ENCODE assay signal across 29 cellular contexts in genomic region chr12:62014330-62014729, GRCh38.
DNase-seq lines count a peak whose midpoint lies in the region; ATAC-seq, FAIRE-seq and TF ChIP-seq lines count a peak whose summit lies in the region.
"Had no signal": no experiment of that assay in that cellular context is flagged by ENCODE, and none has a peak within 500 bp of the region (broad histone marks: within the 10 kb centered on the region; RNA-seq: fewer than 3 reads in every experiment).

No MANE protein-coding gene starts in this region.

- TF ChIP-seq EP300 in HepG2 (IDR thresholded peaks at IDR 0.05; ENCODE audit: low read depth in 2 of 2, low read length in 2 of 2): no peak
- TF ChIP-seq EP300 in HepG2 (CRISPR knock-in tag; IDR thresholded peaks at IDR 0.05; ENCODE audit: borderline replicate concordance): no peak

- no peak overlapping the region for H3T11ph ChIP-seq in H9 (ENCODE audit: low read length)

- no peaks in the 10 kb centered on the region for H4K20me1 ChIP-seq in HepG2 (ENCODE audit: insufficient read depth, low read length)
- no peaks in the 10 kb centered on the region for H4K20me1 ChIP-seq in H9 (ENCODE audit: control insufficient read depth, insufficient read depth, insufficient read length)
- H4K20me1 ChIP-seq: BLaER1 had no signal

- ATAC-seq in HepG2 (no peak), right lobe of liver (no peak), WTC11 (peak; percentile 47; the same call in 1 of the 2 replicates), omental fat pad (ENCODE audit: low FRiP score) (no peak), HG03354 (IDR thresholded peaks at IDR 0.05; ENCODE audit: poor library complexity, severe bottlenecking, unreplicated experiment) (no peak), HG02981 (IDR thresholded peaks at IDR 0.05; ENCODE audit: unreplicated experiment) (no peak)
- ATAC-seq: GM12878 had no signal

- peaks cover 8 to 13% of the 10 kb centered on the region in 2 experiments; a peak in 4 of 5 replicates for H3K9me3 Mint-ChIP-seq in H9
- 0 out of 2 replicates have a peak, but pooled peaks cover 6% of the 10 kb centered on the region for H3K9me3 Mint-ChIP-seq in WTC11
- peaks cover 11% of the 10 kb centered on the region for H3K9me3 Mint-ChIP-seq in endodermal cell
- H3K9me3 Mint-ChIP-seq: CD4-positive, CD25-positive, alpha-beta regulatory T cell had no signal

- no peak overlapping the region for H3K27ac ChIP-seq in HepG2 (ENCODE audit: extremely low read length, insufficient read depth, low read length)
- H3K27ac ChIP-seq in right lobe of liver: no peak overlapping the region
- no peak overlapping the region for H3K27ac ChIP-seq in H9 (ENCODE audit: insufficient read length, low read depth, low read length)
- no peak overlapping the region for H3K27ac ChIP-seq in endodermal cell (ENCODE audit: low read depth, low read length)
- H3K27ac ChIP-seq: BLaER1 had no signal

- H2AK5ac ChIP-seq in H9 (ENCODE audit: insufficient read length, low read length): no peak overlapping the region

- H2BK15ac ChIP-seq in H9 (ENCODE audit: low read depth, low read length): no peak overlapping the region

- H3K4me2 ChIP-seq in HepG2 (ENCODE audit: low read depth, low read length) (no peak overlapping the region), H9 (ENCODE audit: insufficient read depth, insufficient read length, low read length) (no peak overlapping the region)
- H3K4me2 ChIP-seq: BLaER1 had no signal

- H3K4me1 Mint-ChIP-seq in H9 (no peaks in the 10 kb centered on the region), WTC11 (no peaks in the 10 kb centered on the region), endodermal cell (no peaks in the 10 kb centered on the region)
- H3K4me1 Mint-ChIP-seq: CD14-positive monocyte; CD4-positive, alpha-beta memory T cell; CD4-positive, CD25-positive, alpha-beta regulatory T cell; CD8-positive, alpha-beta memory T cell had no signal

- H3K4me3 ChIP-seq in HepG2 (replicated peaks in 1 of 3; ENCODE audit: insufficient read depth in 1 of 3, low read depth in 2 of 3, low read length in 3 of 3) (no peak overlapping the region), right lobe of liver (no peak overlapping the region), endodermal cell (ENCODE audit: low read length) (no peak overlapping the region)
- H3K4me3 ChIP-seq: BLaER1, GM12878 had no signal

- no peak overlapping the region for H4K5ac ChIP-seq in H9 (ENCODE audit: insufficient read length, low read depth, low read length)

- H2BK5ac ChIP-seq in H9 (ENCODE audit: insufficient read length, low read length): no peak overlapping the region

- intact Hi-C loops in HepG2 (cut with micrococcal nuclease; ENCODE audit: unreplicated experiment) (no loop called here), right lobe of liver (cut with DNase I) (no loop called here)

- no peak for TF ChIP-seq RAD21 in HepG2 (CRISPR knock-in tag; IDR thresholded peaks at IDR 0.05)

- H3K18ac ChIP-seq in H9 (ENCODE audit: insufficient read length, low read depth, low read length): no peak overlapping the region

- FAIRE-seq in HepG2 (lab: Jason Lieb, UNC): no peak
- FAIRE-seq: A204.1, GM12878, GM12892, GM18507 had no signal

- H3K4me1 ChIP-seq in HepG2 (ENCODE audit: insufficient read depth, low read length) (no peaks in the 10 kb centered on the region), right lobe of liver (no peaks in the 10 kb centered on the region), H9 (ENCODE audit: insufficient read depth, low read length) (no peaks in the 10 kb centered on the region), endodermal cell (ENCODE audit: control insufficient read depth, insufficient read depth, low read length) (no peaks in the 10 kb centered on the region)
- H3K4me1 ChIP-seq: BE2C, BLaER1 had no signal

- H2AFZ ChIP-seq in HepG2 (ENCODE audit: low read length): no peak overlapping the region
- H2AFZ ChIP-seq in H9 (ENCODE audit: low read length): no peak overlapping the region

- BruUV-seq in HepG2 (replicated peaks; lab: Mats Ljungman, UMichigan): no TSS peak

- H3K9ac ChIP-seq in HepG2 (ENCODE audit: insufficient read depth, low read depth, low read length) (no peak overlapping the region), H9 (ENCODE audit: extremely low read depth, insufficient read length, low read length) (no peak overlapping the region), endodermal cell (ENCODE audit: extremely low read depth, low read length, poor library complexity, severe bottlenecking) (no peak overlapping the region)
- H3K9ac ChIP-seq: BLaER1 had no signal

- H3K79me1 ChIP-seq in H9 (ENCODE audit: insufficient read depth, low read depth, low read length, poor library complexity, severe bottlenecking): no peaks in the 10 kb centered on the region

- WGBS in HepG2 (ENCODE audit: low lambda C conversion rate): 37% methylated on average over 8 of the region's 8 CpGs
- 89% methylated on average over 8 of the region's 8 CpGs for WGBS in right lobe of liver (ENCODE audit: insufficient coverage, low coverage, low lambda C conversion rate, missing lambda C conversion rate)
- WGBS in H9 (ENCODE audit: extremely low coverage, insufficient read length, low lambda C conversion rate): no CpG with 5 or more reads among the region's 8 CpGs
- 91 to 94% methylated on average over 6 to 8 of the region's 8 CpGs for WGBS in endodermal cell (ENCODE audit: insufficient coverage in 1 of 2, insufficient read length in 1 of 2), 2 experiments

- H4K8ac ChIP-seq in H9 (replicated peaks; ENCODE audit: insufficient read length, low read depth, low read length): no peak overlapping the region

- no peak overlapping the region for H2BK20ac ChIP-seq in H9 (ENCODE audit: low read depth, low read length, poor library complexity, severe bottlenecking)

- peaks cover 0 to 3% (median 1%) of the 10 kb centered on the region in 3 experiments; a peak in 3 of 7 replicates for H3K36me3 Mint-ChIP-seq in H9 (ENCODE audit: insufficient read depth in 1 of 3, low read depth in 3 of 3)
- H3K36me3 Mint-ChIP-seq in WTC11: no peaks in the 10 kb centered on the region
- no peaks in the 10 kb centered on the region for H3K36me3 Mint-ChIP-seq in endodermal cell (ENCODE audit: low read depth)
- H3K36me3 Mint-ChIP-seq: CD14-positive monocyte; CD4-positive, CD25-positive, alpha-beta regulatory T cell; CD8-positive, alpha-beta memory T cell had no signal

- POLR2A ChIA-PET in HepG2 (lab: Yijun Ruan, JAX): no interaction called here
- POLR2A ChIA-PET in WTC11 (lab: Charles Lee): no interaction called here

- H2BK120ac ChIP-seq in H9 (ENCODE audit: low read depth, low read length, poor library complexity, severe bottlenecking): no peak overlapping the region

- H4K91ac ChIP-seq in H9 (ENCODE audit: insufficient read length, low read depth, low read length): no peak overlapping the region

- DNase-seq in HepG2 (ENCODE audit: low spot score) (no peak), right lobe of liver (no peak), H9 (no peak), WTC11 (ENCODE audit: low spot score) (no peak), endodermal cell (no peak), omental fat pad (ENCODE audit: low spot score) (no peak)
- DNase-seq: 8988T; ACHN; BE2C; C1 segment of cervical spinal cord; CD4-positive, alpha-beta memory T cell; CD4-positive, CD25-positive, alpha-beta regulatory T cell; CD8-positive, alpha-beta memory T cell; COR-L47; DMS 273 treated with DMSO at 0.1 percent for 48 hours; DMS153; DMS53; DMS79; DND-41; EL; GDM1 had no signal

- H2BK12ac ChIP-seq in H9 (ENCODE audit: insufficient read length, low read depth, low read length): no peak overlapping the region

- H3K27ac Mint-ChIP-seq in H9 (no peak overlapping the region), WTC11 (no peak overlapping the region), endodermal cell (no peak overlapping the region)
- H3K27ac Mint-ChIP-seq: CD14-positive monocyte; CD4-positive, alpha-beta memory T cell; CD4-positive, CD25-positive, alpha-beta regulatory T cell; CD8-positive, alpha-beta memory T cell had no signal

- H3K36me3 ChIP-seq in HepG2 (replicated peaks in 1 of 2; ENCODE audit: control insufficient read depth in 1 of 2, insufficient read depth in 2 of 2, low read length in 2 of 2) (no peaks in the 10 kb centered on the region), right lobe of liver (no peaks in the 10 kb centered on the region), endodermal cell (ENCODE audit: control insufficient read depth, insufficient read depth, low read length) (no peaks in the 10 kb centered on the region)
- H3K36me3 ChIP-seq: BE2C, BLaER1 had no signal

- H3K4me3 Mint-ChIP-seq in H9 (no peak overlapping the region), WTC11 (no peak overlapping the region), endodermal cell (no peak overlapping the region)
- H3K4me3 Mint-ChIP-seq: CD14-positive monocyte; CD4-positive, alpha-beta memory T cell; CD4-positive, CD25-positive, alpha-beta regulatory T cell; CD8-positive, alpha-beta memory T cell had no signal

- H3K56ac ChIP-seq in H9 (ENCODE audit: insufficient read length, low read depth, low read length): no peak overlapping the region

- no peaks in the 10 kb centered on the region for H3K9me3 ChIP-seq in HepG2 (ENCODE audit: low read length)
- no peaks in the 10 kb centered on the region for H3K9me3 ChIP-seq in right lobe of liver
- H3K9me3 ChIP-seq in H9 (ENCODE audit: control insufficient read depth, low read depth, low read length): no peaks in the 10 kb centered on the region
- peaks cover 6% of the 10 kb centered on the region for H3K9me3 ChIP-seq in endodermal cell (ENCODE audit: control insufficient read depth, low read length)
- H3K9me3 ChIP-seq: BE2C had no signal

- no peaks in the 10 kb centered on the region for H3K27me3 Mint-ChIP-seq in H9 (ENCODE audit: low read depth)
- no peaks in the 10 kb centered on the region for H3K27me3 Mint-ChIP-seq in WTC11 (ENCODE audit: low read depth)
- H3K27me3 Mint-ChIP-seq in endodermal cell (ENCODE audit: insufficient read depth): no peaks in the 10 kb centered on the region
- H3K27me3 Mint-ChIP-seq: CD4-positive, alpha-beta memory T cell; CD4-positive, CD25-positive, alpha-beta regulatory T cell; CD8-positive, alpha-beta memory T cell had no signal

- no peak overlapping the region for H3K23ac ChIP-seq in H9 (ENCODE audit: insufficient read length, low read depth, low read length)

- no peak overlapping the region for H3K4ac ChIP-seq in H9 (ENCODE audit: low read depth, low read length)

- H3K27me3 ChIP-seq in HepG2 (ENCODE audit: control insufficient read depth in 1 of 2, insufficient read depth in 2 of 2, low read length in 2 of 2): no peaks in the 10 kb centered on the region
- no peaks in the 10 kb centered on the region for H3K27me3 ChIP-seq in right lobe of liver
- no peaks in the 10 kb centered on the region for H3K27me3 ChIP-seq in H9 (ENCODE audit: insufficient read depth, low read length)
- H3K27me3 ChIP-seq in endodermal cell (ENCODE audit: control insufficient read depth, insufficient read depth, low read length, poor library complexity, severe bottlenecking): no peaks in the 10 kb centered on the region
- H3K27me3 ChIP-seq: BE2C, BLaER1 had no signal

- CTCF ChIA-PET in HepG2 (lab: Yijun Ruan, JAX; ENCODE audit: low intra/inter-chr PET ratio, low total read pairs) (no interaction called here), WTC11 (lab: Charles Lee) (interaction anchor here (0.9 to 1.2 kb wide), 2 partner anchors 110 to 171 kb away, joined by 3 to 4 read pairs; no protein-coding TSS in a partner anchor)

- H3K23me2 ChIP-seq in H9 (ENCODE audit: insufficient read length, low read depth, low read length, poor library complexity, severe bottlenecking): no peaks in the 10 kb centered on the region

- H3K79me2 ChIP-seq in HepG2 (ENCODE audit: insufficient read depth, low read length) (no peaks in the 10 kb centered on the region), H9 (ENCODE audit: insufficient read depth, low read length) (no peaks in the 10 kb centered on the region)

- no peak overlapping the region for H3K14ac ChIP-seq in H9 (ENCODE audit: insufficient read depth, low read length)

- TF ChIP-seq POLR2A in HepG2 (IDR thresholded peaks at IDR 0.05; ENCODE audit: insufficient read depth in 1 of 2, low read depth in 2 of 2, low read length in 2 of 2): no peak
- TF ChIP-seq POLR2A in right lobe of liver (IDR thresholded peaks at IDR 0.05): no peak

- in situ Hi-C loops in HepG2 (cut with HindIII; ENCODE audit: extremely low pct_ligation_motif_present, low pct_unique_long_range_greater_than_20kb): no loop called here

- no peak for TF ChIP-seq CTCF in HepG2 (CRISPR knock-in tag; IDR thresholded peaks at IDR 0.05)
- no peak for TF ChIP-seq CTCF in right lobe of liver (IDR thresholded peaks at IDR 0.05)
- TF ChIP-seq CTCF in H9 (conservative IDR thresholded peaks at IDR 0.05): peak; percentile 28; the same call in 1 of the 3 replicates
- no peak for TF ChIP-seq CTCF in WTC11 (IDR thresholded peaks at IDR 0.05)
- peak; percentile 27 for TF ChIP-seq CTCF in endodermal cell (conservative IDR thresholded peaks at IDR 0.05)
- TF ChIP-seq CTCF in omental fat pad (IDR thresholded peaks at IDR 0.05): no peak

Comparison
In these comparisons a context has a peak if more than half of its experiments do, and no peak if none do; other contexts are left out.
1. CTCF ChIP-seq: peak in H9 (single experiment) and endodermal cell (single experiment); none in HepG2 (single experiment), right lobe of liver (0 of 4), WTC11 (single experiment) and omental fat pad (0 of 3).